Comparison of ENCODE assay signal across 1 cellular context in genomic region chr22:50443202-50443601, GRCh38.
A peak's percentile ranks its signal among the peaks of the same experiment; 100 is the strongest.
TF ChIP-seq lines count a peak whose summit lies in the region.

No MANE protein-coding gene starts in this region.

TF ChIP-seq in HepG2, 621 proteins besides CTCF, POLR2A, EP300 and RAD21:
- TF ChIP-seq PATZ1 (CRISPR knock-in tag; IDR thresholded peaks at IDR 0.05) (0 out of 2 replicates have a peak, but pooled peaks have one; percentile 42), SP140L (CRISPR knock-in tag; IDR thresholded peaks at IDR 0.05; ENCODE audit: borderline replicate concordance) (no peak), ZFP90 (CRISPR knock-in tag; IDR thresholded peaks at IDR 0.05; ENCODE audit: borderline replicate concordance) (no peak), KDM5B (CRISPR knock-in tag; IDR thresholded peaks at IDR 0.05; ENCODE audit: borderline replicate concordance) (no peak)
